17 cellular contexts compared by ENCODE assay signal in genomic region chr3:12986031-12986430, GRCh38.
DNase-seq lines count a peak whose midpoint lies in the region; ATAC-seq, FAIRE-seq and TF ChIP-seq lines count a peak whose summit lies in the region.
"Had no signal": no experiment of that assay in that cellular context is flagged by ENCODE, and none has a peak within 500 bp of the region (broad histone marks: within the 10 kb centered on the region; RNA-seq: fewer than 3 reads in every experiment).

No MANE protein-coding gene starts in this region.

- H4K5ac ChIP-seq in H1 (ENCODE audit: insufficient read length, low read depth, low read length), result no peak overlapping the region

- no peak overlapping the region for H3K4me3 ChIP-seq in BLaER1
- no peak overlapping the region for H3K4me3 ChIP-seq in H1 (ENCODE audit: extremely low read depth in 1 of 4, insufficient read depth in 2 of 4, low read depth in 3 of 4, low read length in 4 of 4)
- no peak overlapping the region for H3K4me3 ChIP-seq in trophoblast cell (ENCODE audit: low read depth, low read length)
- H3K4me3 ChIP-seq: HAP-1 had no signal

- H3K18ac ChIP-seq in H1 (ENCODE audit: extremely low read depth, low read length) (no peak overlapping the region), trophoblast cell (ENCODE audit: low read length) (no peak overlapping the region)

- H3K4me1 ChIP-seq in BLaER1, result peaks cover 99% of the 10 kb centered on the region
- peaks cover 0 to 16% (median 12%) of the 10 kb centered on the region in 4 experiments; a peak in 6 of 7 replicates for H3K4me1 ChIP-seq in H1 (replicated peaks in 1 of 4; ENCODE audit: control insufficient read depth in 3 of 4, insufficient read depth in 4 of 4, low read length in 3 of 4)
- H3K4me1 ChIP-seq in trophoblast cell (ENCODE audit: control insufficient read depth in 1 of 2, insufficient read depth in 2 of 2, low read length in 2 of 2), result peaks cover 17 to 30% of the 10 kb centered on the region in 2 experiments

- H4K91ac ChIP-seq in H1 (replicated peaks; ENCODE audit: insufficient read length, low read length) (no peak overlapping the region), trophoblast cell (ENCODE audit: low read depth, low read length) (peak overlapping the region; percentile 71)

- H3K9me3 ChIP-seq in BLaER1, result peaks cover 6% of the 10 kb centered on the region; the same call in 1 of the 2 replicates
- H3K9me3 ChIP-seq in H1 (ENCODE audit: insufficient read depth in 2 of 2, low read depth in 1 of 2, low read length in 1 of 2), result peaks cover 0 to 5% of the 10 kb centered on the region in 2 experiments; a peak in 2 of 4 replicates
- H3K9me3 ChIP-seq in trophoblast cell (ENCODE audit: insufficient read depth, low read depth, low read length), result peaks cover 3% of the 10 kb centered on the region
- H3K9me3 ChIP-seq: Caco-2, HAP-1 had no signal

- intact Hi-C loops in activated T-helper 2 cell treated with anti-CD3 and anti-CD28 coated beads, Interferon-gamma antibody, Interleukin-2, Interleukin-4, amounts not matched to agents 10 μg/mL and 5 μg/mL and 100 μg/mL, durations not matched to agents 14 hours and 24 hours and 36 hours (cut with micrococcal nuclease), result no loop called here

- H3K4ac ChIP-seq in H1 (replicated peaks; ENCODE audit: insufficient read length, low read depth, low read length) (no peak overlapping the region), trophoblast cell (ENCODE audit: low read depth, low read length) (no peak overlapping the region)

- POLR2A ChIA-PET in H1 (lab: Charles Lee; ENCODE audit: partially characterized antibody), result no interaction called here

- no peak overlapping the region for H3K56ac ChIP-seq in H1 (replicated peaks; ENCODE audit: insufficient read length, low read depth, low read length)

- H2BK12ac ChIP-seq in H1 (ENCODE audit: low read depth, low read length), result no peak overlapping the region
- no peak overlapping the region for H2BK12ac ChIP-seq in trophoblast cell (ENCODE audit: low read length)

- H3K27ac Mint-ChIP-seq in activated T-helper 2 cell treated with anti-CD3 and anti-CD28 coated beads, Interferon-gamma antibody, Interleukin-2, Interleukin-4, amounts not matched to agents 10 μg/mL and 5 μg/mL and 100 μg/mL, durations not matched to agents 14 hours and 24 hours and 36 hours, result no peak overlapping the region
- H3K27ac Mint-ChIP-seq in type B pancreatic cell, result no peak overlapping the region

- H3K4me2 ChIP-seq in BLaER1 (peak overlapping the region; percentile 47), H1 (ENCODE audit: insufficient read depth in 1 of 2, low read depth in 2 of 2, low read length in 2 of 2) (no peak overlapping the region), trophoblast cell (ENCODE audit: low read length) (no peak overlapping the region)

- 0 out of 2 replicates have a peak overlapping the region, but pooled peaks have one; percentile 2 for H2AK5ac ChIP-seq in H1 (ENCODE audit: low read depth, low read length)
- no peak overlapping the region for H2AK5ac ChIP-seq in trophoblast cell (ENCODE audit: low read length)

- no peaks in the 10 kb centered on the region for H3K9me3 Mint-ChIP-seq in activated T-helper 2 cell treated with anti-CD3 and anti-CD28 coated beads, Interferon-gamma antibody, Interleukin-2, Interleukin-4, amounts not matched to agents 10 μg/mL and 5 μg/mL and 100 μg/mL, durations not matched to agents 14 hours and 24 hours and 36 hours
- H3K9me3 Mint-ChIP-seq in type B pancreatic cell, result no peaks in the 10 kb centered on the region

- no peak for ATAC-seq in GM21786 (IDR thresholded peaks at IDR 0.05; ENCODE audit: unreplicated experiment)
- ATAC-seq: Panc1 had no signal

- H3K36me3 ChIP-seq in BLaER1 (peaks cover 62% of the 10 kb centered on the region), H1 (ENCODE audit: control insufficient read depth in 2 of 4, insufficient read depth in 4 of 4, low read length in 3 of 4) (no peaks in the 10 kb centered on the region), trophoblast cell (ENCODE audit: control insufficient read depth in 1 of 2, insufficient read depth in 2 of 2, low read length in 2 of 2) (no peaks in the 10 kb centered on the region)
- H3K36me3 ChIP-seq: HAP-1 had no signal

- peaks cover 2% of the 10 kb centered on the region; the same call in 1 of the 2 replicates for H3K79me1 ChIP-seq in H1 (ENCODE audit: low read depth, low read length)
- H3K79me1 ChIP-seq in trophoblast cell (ENCODE audit: low read length), result peaks cover 14% of the 10 kb centered on the region

- no peak overlapping the region for H4K12ac ChIP-seq in trophoblast cell (ENCODE audit: low read depth, low read length)

- TF ChIP-seq CTCF in C4-2B (conservative IDR thresholded peaks at IDR 0.05) (no peak), H1 (IDR thresholded peaks at IDR 0.05; ENCODE audit: control extremely low read depth in 1 of 3, insufficient read depth in 1 of 3, low read depth in 1 of 3, low read length in 3 of 3) (no peak), type B pancreatic cell (conservative IDR thresholded peaks at IDR 0.05) (no peak)

- H3K27me3 Mint-ChIP-seq in activated T-helper 2 cell treated with anti-CD3 and anti-CD28 coated beads, Interferon-gamma antibody, Interleukin-2, Interleukin-4, amounts not matched to agents 10 μg/mL and 5 μg/mL and 100 μg/mL, durations not matched to agents 14 hours and 24 hours and 36 hours (ENCODE audit: low read depth), result no peaks in the 10 kb centered on the region
- H3K27me3 Mint-ChIP-seq in type B pancreatic cell, result peaks cover 11% of the 10 kb centered on the region

- no peak overlapping the region for H3K14ac ChIP-seq in H1 (ENCODE audit: insufficient read length)
- H3K14ac ChIP-seq in trophoblast cell (ENCODE audit: low read length), result no peak overlapping the region

- H3K4me3 Mint-ChIP-seq in activated T-helper 2 cell treated with anti-CD3 and anti-CD28 coated beads, Interferon-gamma antibody, Interleukin-2, Interleukin-4, amounts not matched to agents 10 μg/mL and 5 μg/mL and 100 μg/mL, durations not matched to agents 14 hours and 24 hours and 36 hours (ENCODE audit: low read depth), result no peak overlapping the region
- H3K4me3 Mint-ChIP-seq in type B pancreatic cell, result no peak overlapping the region

- H3K4me1 Mint-ChIP-seq in activated T-helper 2 cell treated with anti-CD3 and anti-CD28 coated beads, Interferon-gamma antibody, Interleukin-2, Interleukin-4, amounts not matched to agents 10 μg/mL and 5 μg/mL and 100 μg/mL, durations not matched to agents 14 hours and 24 hours and 36 hours (ENCODE audit: low read depth), result peaks cover 18% of the 10 kb centered on the region
- H3K4me1 Mint-ChIP-seq in type B pancreatic cell (ENCODE audit: unreplicated experiment), result peaks cover 17% of the 10 kb centered on the region

- H4K20me1 ChIP-seq in BLaER1, result peaks cover 100% of the 10 kb centered on the region
- H4K20me1 ChIP-seq in H1 (replicated peaks in 1 of 2; ENCODE audit: control insufficient read depth in 1 of 2, insufficient read depth in 2 of 2, low read length in 2 of 2), result peaks cover 4 to 6% of the 10 kb centered on the region in 2 experiments

- H2BK20ac ChIP-seq in H1 (ENCODE audit: low read length), result no peak overlapping the region

- no peak for FAIRE-seq in H1 (lab: Jason Lieb, UNC)

- no peak overlapping the region for H4K8ac ChIP-seq in H1 (ENCODE audit: extremely low read depth, insufficient read depth, low read length)
- H4K8ac ChIP-seq in trophoblast cell (ENCODE audit: low read depth, low read length), result no peak overlapping the region

- TF ChIP-seq RAD21 in H1 (IDR thresholded peaks at IDR 0.05 in 1 of 2, conservative IDR thresholded peaks at IDR 0.05 in 1 of 2; ENCODE audit: low read depth in 2 of 2, low read length in 2 of 2), result no peak

- H3K79me2 ChIP-seq in H1 (ENCODE audit: control insufficient read depth in 1 of 2, insufficient read depth in 2 of 2, low read length in 2 of 2) (no peaks in the 10 kb centered on the region), trophoblast cell (ENCODE audit: control insufficient read depth, insufficient read depth, low read length, poor library complexity) (peaks cover 5% of the 10 kb centered on the region)

- no peak overlapping the region; the same call in 1 of the 2 replicates for H2BK5ac ChIP-seq in H1 (ENCODE audit: low read depth, low read length)
- H2BK5ac ChIP-seq in trophoblast cell (ENCODE audit: low read depth, low read length, poor library complexity), result no peak overlapping the region

- whole genome bisulfite sequencing in H1 (ENCODE audit: extremely low coverage in 1 of 2, insufficient coverage in 1 of 2, insufficient read length in 1 of 2, insufficient replicate concordance in 2 of 2, low coverage in 1 of 2, low lambda C conversion rate in 2 of 2, missing lambda C conversion rate in 1 of 2), 2 experiments, result 89% methylated on average over 8 of the region's 8 CpGs; no CpG with 5 or more reads in 1 of the 2 experiments
- WGBS in trophoblast cell (ENCODE audit: extremely low coverage, insufficient coverage, insufficient read length), result no CpG with 5 or more reads among the region's 8 CpGs

- peaks cover 7% of the 10 kb centered on the region for H3K36me3 Mint-ChIP-seq in activated T-helper 2 cell treated with anti-CD3 and anti-CD28 coated beads, Interferon-gamma antibody, Interleukin-2, Interleukin-4, amounts not matched to agents 10 μg/mL and 5 μg/mL and 100 μg/mL, durations not matched to agents 14 hours and 24 hours and 36 hours (ENCODE audit: low read depth)
- H3K36me3 Mint-ChIP-seq in type B pancreatic cell, result no peaks in the 10 kb centered on the region

- no peaks in the 10 kb centered on the region for H3K23me2 ChIP-seq in H1 (ENCODE audit: low read depth, low read length)

- H3K23ac ChIP-seq in H1 (ENCODE audit: insufficient read length), result no peak overlapping the region
- no peak overlapping the region for H3K23ac ChIP-seq in trophoblast cell (ENCODE audit: low read length)

- DNase-seq in H1 (ENCODE audit: low read depth in 1 of 2, low spot score in 2 of 2) (no peak), trophoblast cell (peak; percentile 70 to 73), type B pancreatic cell (ENCODE audit: extremely low spot score, unreplicated experiment) (no peak)
- DNase-seq in activated T-helper 2 cell treated with anti-CD3 and anti-CD28 coated beads, Interferon-gamma antibody, Interleukin-2, Interleukin-4, amounts not matched to agents 10 μg/mL and 5 μg/mL and 100 μg/mL, durations not matched to agents 14 hours and 24 hours and 36 hours (ENCODE audit: low spot score), result no peak
- DNase-seq: Caco-2, Kasumi-1, NCI-H1105 treated with DMSO at 0.1 percent for 48 hours, NCI-H187 treated with DMSO at 0.1 percent for 48 hours, NCI-H2171, NCI-H446 treated with DMSO at 0.1 percent for 48 hours, NCI-H774, SHP77 had no signal

- CTCF ChIA-PET in H1 (lab: Charles Lee; ENCODE audit: partially characterized antibody), result interaction anchor here (0.9 to 12.1 kb wide), 12 partner anchors 8 to 101 kb away, joined by 3 to 267 read pairs (median 6); no protein-coding TSS in a partner anchor

- H2BK120ac ChIP-seq in H1 (replicated peaks; ENCODE audit: low read depth, low read length) (no peak overlapping the region), trophoblast cell (ENCODE audit: insufficient read depth, low read length, poor library complexity) (no peak overlapping the region)

- TF ChIP-seq EP300 in H1 (IDR thresholded peaks at IDR 0.05; ENCODE audit: borderline replicate concordance in 1 of 2, low read depth in 2 of 2, low read length in 2 of 2), result no peak

- no peak overlapping the region for H2BK15ac ChIP-seq in H1 (ENCODE audit: low read length)

- no peak for TF ChIP-seq POLR2A in H1 (IDR thresholded peaks at IDR 0.05; ENCODE audit: control extremely low read depth in 1 of 2, low read depth in 2 of 2, low read length in 2 of 2)

- no peak overlapping the region for H3K9ac ChIP-seq in BLaER1
- no peak overlapping the region for H3K9ac ChIP-seq in H1 (replicated peaks in 1 of 4; ENCODE audit: extremely low read depth in 1 of 4, low read depth in 3 of 4, low read length in 3 of 4)
- no peak overlapping the region for H3K9ac ChIP-seq in trophoblast cell (ENCODE audit: low read length)

- H3K27me3 ChIP-seq in BLaER1 (no peaks in the 10 kb centered on the region), H1 (replicated peaks in 1 of 4; ENCODE audit: control insufficient read depth in 3 of 4, extremely low read depth in 1 of 4, insufficient read depth in 3 of 4, low read length in 3 of 4) (no peaks in the 10 kb centered on the region), trophoblast cell (ENCODE audit: insufficient read depth, low read length) (no peaks in the 10 kb centered on the region)

- peak overlapping the region; percentile 25; the same call in 1 of the 2 replicates for H3K27ac ChIP-seq in BLaER1
- peak overlapping the region; percentile 72 for H3K27ac ChIP-seq in C4-2B
- H3K27ac ChIP-seq in H1 (ENCODE audit: low read depth, low read length), result no peak overlapping the region
- H3K27ac ChIP-seq in trophoblast cell (ENCODE audit: low read depth, low read length), result no peak overlapping the region

- H2AFZ ChIP-seq in H1 (ENCODE audit: low read length) (no peak overlapping the region), trophoblast cell (ENCODE audit: insufficient read depth, low read length, poor library complexity) (no peak overlapping the region)

Comparison
In these comparisons a context has a peak if more than half of its experiments do, and no peak if none do; other contexts are left out.
1. H3K27ac ChIP-seq: peak in BLaER1 (single experiment) and C4-2B (single experiment); none in H1 (single experiment) and trophoblast cell (single experiment).
2. DNase-seq: peak in trophoblast cell (2 of 2); none in H1 (0 of 2), activated T-helper 2 cell treated with anti-CD3 and anti-CD28 coated beads, Interferon-gamma antibody, Interleukin-2, Interleukin-4, amounts not matched to agents 10 μg/mL and 5 μg/mL and 100 μg/mL, durations not matched to agents 14 hours and 24 hours and 36 hours (single experiment) and type B pancreatic cell (single experiment).